ENCODE assay signal across 19 cellular contexts in genomic region chr2:10144771-10145518, GRCh38. TPM values are rescaled to one million over a fixed set of nuclear protein-coding genes. Genes with fewer than 3 reads are reported as not detected.
DNase-seq lines count a peak whose midpoint lies in the region; TF ChIP-seq lines count a peak whose summit lies in the region.
"Had no signal": no experiment of that assay in that cellular context is flagged by ENCODE, and none has a peak within 500 bp of the region (broad histone marks: within the 10 kb centered on the region; RNA-seq: fewer than 3 reads in every experiment).

No MANE protein-coding gene starts in this region.

- peaks cover 4% of the 10 kb centered on the region for H3K36me3 ChIP-seq in H7 (replicated peaks; ENCODE audit: control insufficient read depth, insufficient read depth, low read length)
- H3K36me3 ChIP-seq in esophagus muscularis mucosa: no peaks in the 10 kb centered on the region
- H3K36me3 ChIP-seq in trophoblast cell (ENCODE audit: control insufficient read depth in 1 of 2, insufficient read depth in 2 of 2, low read length in 2 of 2): peaks cover 0 to 6% of the 10 kb centered on the region in 2 experiments

- H3K9me3 ChIP-seq in esophagus muscularis mucosa (no peaks in the 10 kb centered on the region), trophoblast cell (ENCODE audit: insufficient read depth, low read depth, low read length) (no peaks in the 10 kb centered on the region)
- H3K9me3 ChIP-seq: body of pancreas had no signal

- no peak overlapping the region for H4K8ac ChIP-seq in trophoblast cell (ENCODE audit: low read depth, low read length)

- H3K4me1 ChIP-seq in esophagus muscularis mucosa (peaks cover 0 to 14% (median 8%) of the 10 kb centered on the region in 4 donors), trophoblast cell (ENCODE audit: control insufficient read depth in 1 of 2, insufficient read depth in 2 of 2, low read length in 2 of 2) (peaks cover 3% of the 10 kb centered on the region in 2 experiments)
- H3K4me1 ChIP-seq: body of pancreas had no signal

- peak; percentile 7 for DNase-seq in AG20443 (ENCODE audit: low spot score)
- peak; percentile 29 for DNase-seq in H7
- DNase-seq in esophagus muscularis mucosa (ENCODE audit: extremely low spot score): no peak
- DNase-seq in progenitor cell of endocrine pancreas (ENCODE audit: low spot score, unreplicated experiment): no peak
- DNase-seq in ACHN: no peak
- DNase-seq in NCI-H1105 (lab: John Stamatoyannopoulos, UW): no peak
- DNase-seq in trophoblast cell: no peak
- DNase-seq: activated CD4-positive, alpha-beta T cell treated with anti-CD3 and anti-CD28 coated beads for 48 hours; activated CD8-positive, alpha-beta memory T cell treated with anti-CD3 and anti-CD28 coated beads, Interleukin-2, amount 50 U/mL, for 48 hours; activated naive CD8-positive, alpha-beta T cell treated with anti-CD3 and anti-CD28 coated beads for 36 hours; dermis blood vessel endothelial cell; KG1; MV-4-11; NCI-H2029; NCI-H345 had no signal

- no peak overlapping the region for H2BK12ac ChIP-seq in trophoblast cell (ENCODE audit: low read length)

- H4K91ac ChIP-seq in trophoblast cell (ENCODE audit: low read depth, low read length): no peak overlapping the region

- H3K27ac ChIP-seq in esophagus muscularis mucosa (replicated peaks in 1 of 4) (peak overlapping the region in 3 of 4 donors; percentile 25 to 62 (median 26)), trophoblast cell (ENCODE audit: low read depth, low read length) (no peak overlapping the region)
- H3K27ac ChIP-seq: body of pancreas, epithelial cell of prostate had no signal

- H3K27ac Mint-ChIP-seq in progenitor cell of endocrine pancreas: peak overlapping the region; percentile 31
- H3K27ac Mint-ChIP-seq: activated naive CD8-positive, alpha-beta T cell treated with anti-CD3 and anti-CD28 coated beads for 36 hours; B cell; natural killer cell treated with Interleukin-12 subunit alpha and Interleukin-12 subunit beta and Interleukin-15 and Interleukin-18, amount 100 ng/mL, for 72 hours had no signal

- TF ChIP-seq POLR2A in esophagus muscularis mucosa (IDR thresholded peaks at IDR 0.05; ENCODE audit: low read depth): no peak

- no peak overlapping the region for H3K4me3 Mint-ChIP-seq in progenitor cell of endocrine pancreas (ENCODE audit: low read depth)
- H3K4me3 Mint-ChIP-seq: activated naive CD8-positive, alpha-beta T cell treated with anti-CD3 and anti-CD28 coated beads for 36 hours; B cell; natural killer cell treated with Interleukin-12 subunit alpha and Interleukin-12 subunit beta and Interleukin-15 and Interleukin-18, amount 100 ng/mL, for 72 hours had no signal

- peaks cover 2% of the 10 kb centered on the region for H3K4me1 Mint-ChIP-seq in progenitor cell of endocrine pancreas (ENCODE audit: low read depth)
- H3K4me1 Mint-ChIP-seq: B cell had no signal

- H3K9ac ChIP-seq in trophoblast cell (ENCODE audit: low read length): no peak overlapping the region

- no peak overlapping the region for H3K14ac ChIP-seq in trophoblast cell (ENCODE audit: low read length)

- no peaks in the 10 kb centered on the region for H3K27me3 ChIP-seq in H7 (ENCODE audit: control insufficient read depth, insufficient read depth, low read length)
- peaks cover 0 to 8% (median 0%) of the 10 kb centered on the region in 4 donors for H3K27me3 ChIP-seq in esophagus muscularis mucosa
- H3K27me3 ChIP-seq in trophoblast cell (ENCODE audit: insufficient read depth, low read length): no peaks in the 10 kb centered on the region
- H3K27me3 ChIP-seq: body of pancreas had no signal

- H3K4me3 ChIP-seq in H7 (ENCODE audit: insufficient read depth, low read depth, low read length) (no peak overlapping the region), esophagus muscularis mucosa (no peak overlapping the region), trophoblast cell (ENCODE audit: low read depth, low read length) (no peak overlapping the region)
- H3K4me3 ChIP-seq: body of pancreas had no signal

- no peak overlapping the region for H2BK5ac ChIP-seq in trophoblast cell (ENCODE audit: low read depth, low read length, poor library complexity)

- no peak overlapping the region for H3K23ac ChIP-seq in trophoblast cell (ENCODE audit: low read length)

- no peak overlapping the region for H3K4me2 ChIP-seq in trophoblast cell (ENCODE audit: low read length)

- no peak overlapping the region for H3K18ac ChIP-seq in trophoblast cell (ENCODE audit: low read length)

- no peaks in the 10 kb centered on the region for H3K9me3 Mint-ChIP-seq in progenitor cell of endocrine pancreas (ENCODE audit: low read depth)
- H3K9me3 Mint-ChIP-seq: activated naive CD8-positive, alpha-beta T cell treated with anti-CD3 and anti-CD28 coated beads for 36 hours; natural killer cell treated with Interleukin-12 subunit alpha and Interleukin-12 subunit beta and Interleukin-15 and Interleukin-18, amount 100 ng/mL, for 72 hours had no signal

- no peak overlapping the region for H2AK5ac ChIP-seq in trophoblast cell (ENCODE audit: low read length)

- intact Hi-C loops in esophagus muscularis mucosa (cut with DNase I): no loop called here

- no peak overlapping the region for H3K4ac ChIP-seq in trophoblast cell (ENCODE audit: low read depth, low read length)

- in situ Hi-C loops in ACHN (cut with HindIII; ENCODE audit: low pct_ligation_motif_present, low pct_unique_long_range_greater_than_20kb, low sequenced_read_pairs): no loop called here

- H2BK120ac ChIP-seq in trophoblast cell (ENCODE audit: insufficient read depth, low read length, poor library complexity): no peak overlapping the region

- TF ChIP-seq CTCF in esophagus muscularis mucosa (IDR thresholded peaks at IDR 0.05): no peak
- TF ChIP-seq CTCF in progenitor cell of endocrine pancreas (IDR thresholded peaks at IDR 0.05; ENCODE audit: unreplicated experiment): no peak

- H3K79me1 ChIP-seq in trophoblast cell (ENCODE audit: low read length): no peaks in the 10 kb centered on the region

- peaks cover 8% of the 10 kb centered on the region for H3K36me3 Mint-ChIP-seq in progenitor cell of endocrine pancreas (ENCODE audit: insufficient read depth)

- WGBS in esophagus muscularis mucosa: 75% methylated on average over 16 of the region's 16 CpGs
- no CpG with 5 or more reads among the region's 16 CpGs for WGBS in trophoblast cell (ENCODE audit: extremely low coverage, insufficient coverage, insufficient read length)

- no peaks in the 10 kb centered on the region for H3K27me3 Mint-ChIP-seq in progenitor cell of endocrine pancreas
- H3K27me3 Mint-ChIP-seq: activated naive CD8-positive, alpha-beta T cell treated with anti-CD3 and anti-CD28 coated beads for 36 hours; B cell; natural killer cell treated with Interleukin-12 subunit alpha and Interleukin-12 subunit beta and Interleukin-15 and Interleukin-18, amount 100 ng/mL, for 72 hours had no signal

- H2AFZ ChIP-seq in trophoblast cell (ENCODE audit: insufficient read depth, low read length, poor library complexity): no peak overlapping the region

- no peaks in the 10 kb centered on the region for H3K79me2 ChIP-seq in trophoblast cell (ENCODE audit: control insufficient read depth, insufficient read depth, low read length, poor library complexity)

- no peak overlapping the region for H4K12ac ChIP-seq in trophoblast cell (ENCODE audit: low read depth, low read length)

- TF ChIP-seq EP300 in esophagus muscularis mucosa (IDR thresholded peaks at IDR 0.05): no peak

RNA-seq across cellular contexts. Expression of gene RRM2, which starts 22.4 kb away (rescaled TPM):
- 56.7 and 71.9 TPM in 2 replicates for total RNA-seq in H7 (2014; rRNA removed; shearing (Covaris generic))
- total RNA-seq in esophagus muscularis mucosa (1 to 10 TPM in 2 of 4 donors, not detected in 2; 1.7 to 4.6 TPM), progenitor cell of endocrine pancreas (70.3 and 79.8 TPM in 2 replicates)
- polyA plus RNA-seq in trophoblast cell (2013): 208 and 228 TPM in 2 replicates
- total RNA-seq: body of pancreas had no signal

Comparison
In these comparisons a context has a peak if more than half of its experiments do, and no peak if none do; other contexts are left out.
1. DNase-seq: peak in AG20443 (single experiment) and H7 (single experiment); none in esophagus muscularis mucosa (single experiment), progenitor cell of endocrine pancreas (single experiment), ACHN (single experiment), NCI-H1105 (single experiment) and trophoblast cell (0 of 2).
2. RNA of gene RRM2, which starts 22.4 kb away (total RNA-seq): 70.3 to 79.8 TPM in progenitor cell of endocrine pancreas and 56.7 to 71.9 TPM in H7; 1.7 to 4.6 TPM in esophagus muscularis mucosa; every median in the first group is over 10 times any median in the second.